In the genomic region with DNA sequence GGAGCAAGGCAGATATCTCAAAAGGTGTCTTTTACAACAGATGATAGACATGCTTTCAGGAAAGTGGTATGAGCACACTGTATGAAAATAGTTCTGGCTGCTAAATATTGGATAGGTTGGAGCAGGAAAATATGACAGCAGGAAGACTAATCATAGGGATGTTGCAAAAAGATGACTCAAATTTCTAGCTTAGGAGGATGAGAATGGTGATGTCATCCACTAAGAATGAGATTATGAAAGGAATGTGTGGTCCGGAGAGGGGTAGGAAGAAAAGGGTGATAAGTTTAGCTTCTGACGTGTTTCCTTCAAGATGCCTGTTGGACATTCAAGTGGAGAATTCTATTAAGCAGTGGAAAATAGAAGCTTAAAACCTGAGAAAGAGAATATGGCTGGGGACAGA, we compare ENCODE assay signal across 1 cellular context.
TF ChIP-seq lines count a peak whose summit lies in the region.

No MANE protein-coding gene starts in this region.

TF ChIP-seq in K562, 482 proteins besides CTCF, POLR2A, EP300 and RAD21 (continued from another document):
- TF ChIP-seq PBX2 (CRISPR knock-in tag; IDR thresholded peaks at IDR 0.05; ENCODE audit: low read depth) (no peak), PBX2 (tag; conservative IDR thresholded peaks at IDR 0.05; ENCODE audit: low read depth) (no peak)
